In genomic region chr18:28808373-28808772, GRCh38 we compare ENCODE assay signal across 10 cellular contexts.
"Had no signal": no experiment of that assay in that cellular context is flagged by ENCODE, and none has a peak within 500 bp of the region (broad histone marks: within the 10 kb centered on the region; RNA-seq: fewer than 3 reads in every experiment).

No MANE protein-coding gene starts in this region.

- H3K9me3 ChIP-seq: HAP-1 had no signal

- H3K27ac ChIP-seq: GM23248 had no signal

- FAIRE-seq: H1, H54 had no signal

- DNase-seq: GM23248, GOT3, H7, H9, HCEC 1CT, HFFc6 had no signal

- H3K36me3 ChIP-seq: HAP-1 had no signal

- H3K4me1 ChIP-seq: HAP-1 had no signal

- H3K4me3 ChIP-seq: GM23248, GM23338, HAP-1 had no signal
